ENCODE assay signal across 24 cellular contexts in the genomic region with DNA sequence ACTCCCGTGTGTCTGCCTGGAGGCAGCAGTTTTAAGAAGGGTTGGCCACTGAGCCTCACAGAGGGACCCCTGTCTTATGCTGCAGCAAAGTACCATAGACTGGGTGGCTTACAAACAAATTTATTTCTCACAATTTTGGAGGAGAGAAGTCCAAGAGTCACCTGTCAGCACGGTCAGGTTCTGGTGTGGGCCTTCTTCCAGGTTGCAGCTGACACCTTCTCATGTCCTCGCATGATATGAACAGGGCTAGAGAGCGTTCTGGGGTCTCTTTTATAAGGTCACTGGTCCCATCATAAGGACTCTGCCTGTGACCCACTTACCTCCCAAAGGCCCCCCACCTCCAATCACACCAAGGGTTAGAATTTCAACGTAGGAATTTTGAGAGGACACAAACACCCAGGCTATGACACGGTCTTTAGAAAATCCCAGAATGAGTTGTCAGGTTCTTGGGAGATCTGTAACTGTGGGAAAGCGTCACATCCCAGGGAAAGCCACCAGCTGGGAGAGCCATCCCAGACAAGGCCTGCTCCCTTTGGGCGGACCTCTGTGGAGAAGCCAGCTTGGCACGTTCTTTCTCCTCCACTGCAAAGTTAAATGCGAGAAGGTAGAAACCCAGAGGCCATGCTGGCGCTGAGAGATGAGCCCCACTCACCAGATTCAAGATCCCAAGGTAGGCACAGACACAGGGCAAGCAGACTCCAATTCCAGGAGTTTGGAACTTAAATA. TPM values are rescaled to one million over a fixed set of nuclear protein-coding genes. Genes with fewer than 3 reads are reported as not detected.
"Had no signal": no experiment of that assay in that cellular context is flagged by ENCODE, and none has a peak within 500 bp of the region (broad histone marks: within the 10 kb centered on the region; RNA-seq: fewer than 3 reads in every experiment).

A gene with protein sequence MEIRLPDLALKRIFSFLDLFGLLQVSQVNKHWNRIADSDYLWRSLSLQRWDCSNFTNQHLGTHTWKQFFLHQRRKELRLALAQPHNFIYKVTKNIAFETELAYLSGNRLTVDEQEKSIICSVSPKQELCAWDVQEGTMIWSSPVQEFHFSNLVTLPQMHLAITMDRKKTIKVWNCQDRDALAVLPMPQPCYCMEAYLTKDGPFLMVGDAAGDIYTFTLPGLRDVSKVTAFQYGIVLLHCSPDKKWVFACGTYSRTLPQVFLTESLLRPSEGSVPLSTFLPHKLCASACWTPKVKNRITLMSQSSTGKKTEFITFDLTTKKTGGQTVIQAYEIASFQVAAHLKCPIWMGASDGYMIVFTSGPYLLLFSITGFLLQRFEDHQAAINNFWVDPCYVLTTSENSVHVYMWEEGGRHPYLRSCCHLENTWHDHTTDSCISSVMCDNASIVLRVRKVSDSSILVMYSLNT (plus strand): TSS at position 569 of the 726 bp plus-strand sequence. CDS start 549 bp downstream, outside the sequence.

- H3K9me3 ChIP-seq: tibial artery had no signal

- DNase-seq: activated B cell treated with CpG ODN at 0.5 μM for 24 hours; activated CD4-positive, alpha-beta memory T cell treated with anti-CD3 and anti-CD28 coated beads for 36 hours; activated CD4-positive, alpha-beta T cell treated with anti-CD3 and anti-CD28 coated beads for 36 hours; activated naive CD4-positive, alpha-beta T cell treated with Interleukin-2 at 50 U/mL for 16 hours; activated naive CD8-positive, alpha-beta T cell treated with anti-CD3 and anti-CD28 coated beads, Interleukin-2, amount 10 ng/mL, durations not matched to agents 7 days and 5 days; activated T-cell treated with anti-CD3 and anti-CD28 coated beads, Interleukin-2, amount 50 U/mL, for 48 hours; amniotic stem cell; effector CD4-positive, alpha-beta T cell; foreskin keratinocyte; left ventricle myocardium superior; mammary epithelial cell; naive thymus-derived CD8-positive, alpha-beta T cell; small intestine; stimulated activated CD4-positive, alpha-beta T cell treated with anti-CD3 and anti-CD28 coated beads, Interleukin-2, amount 100 ng/mL, for 24 hours; stimulated activated naive CD8-positive, alpha-beta T cell treated with anti-CD3 and anti-CD28 coated beads, Interleukin-15, amount 100 ng/mL, for 72 hours; T1000; tibial artery had no signal

- H3K27me3 Mint-ChIP-seq: activated B cell treated with CpG ODN at 0.5 μM for 24 hours; activated CD4-positive, alpha-beta memory T cell treated with anti-CD3 and anti-CD28 coated beads for 36 hours; activated CD4-positive, alpha-beta T cell treated with anti-CD3 and anti-CD28 coated beads for 36 hours; dendritic cell treated with granulocyte-macrophage colony-stimulating factor and Interleukin-4, amounts not matched to agents 40 ng/mL and 50 ng/mL, for 4 days; naive thymus-derived CD8-positive, alpha-beta T cell; stimulated activated naive CD8-positive, alpha-beta T cell treated with anti-CD3 and anti-CD28 coated beads, Interleukin-15, amount 100 ng/mL, for 72 hours had no signal

- H3K27ac ChIP-seq: foreskin keratinocyte, tibial artery had no signal

- H3K36me3 ChIP-seq: tibial artery had no signal

- FAIRE-seq: small intestine had no signal

- H3K4me1 ChIP-seq: foreskin keratinocyte, tibial artery had no signal

- H3K4me1 Mint-ChIP-seq: activated B cell treated with CpG ODN at 0.5 μM for 24 hours; activated CD4-positive, alpha-beta T cell treated with anti-CD3 and anti-CD28 coated beads for 36 hours; activated naive CD8-positive, alpha-beta T cell treated with anti-CD3 and anti-CD28 coated beads, Interleukin-2, amount 10 ng/mL, durations not matched to agents 7 days and 5 days; naive thymus-derived CD8-positive, alpha-beta T cell; stimulated activated effector memory CD8-positive, alpha-beta T cell treated with anti-CD3 and anti-CD28 coated beads, Interleukin-12 subunit alpha, Interleukin-12 subunit beta, amount 100 ng/mL, for 72 hours; stimulated activated naive CD8-positive, alpha-beta T cell treated with anti-CD3 and anti-CD28 coated beads, Interleukin-15, amount 100 ng/mL, for 72 hours had no signal

- H3K36me3 Mint-ChIP-seq: activated CD4-positive, alpha-beta memory T cell treated with anti-CD3 and anti-CD28 coated beads for 36 hours; activated naive CD8-positive, alpha-beta T cell treated with anti-CD3 and anti-CD28 coated beads, Interleukin-2, amount 10 ng/mL, durations not matched to agents 7 days and 5 days; mesothelial cell of epicardium; naive thymus-derived CD8-positive, alpha-beta T cell; stimulated activated effector memory CD8-positive, alpha-beta T cell treated with anti-CD3 and anti-CD28 coated beads, Interleukin-12 subunit alpha, Interleukin-12 subunit beta, amount 100 ng/mL, for 72 hours had no signal

- H3K9me3 Mint-ChIP-seq: activated B cell treated with CpG ODN at 0.5 μM for 24 hours; activated CD4-positive, alpha-beta memory T cell treated with anti-CD3 and anti-CD28 coated beads for 36 hours; activated naive CD8-positive, alpha-beta T cell treated with anti-CD3 and anti-CD28 coated beads, Interleukin-2, amount 10 ng/mL, durations not matched to agents 7 days and 5 days; dendritic cell treated with granulocyte-macrophage colony-stimulating factor and Interleukin-4, amounts not matched to agents 40 ng/mL and 50 ng/mL, for 4 days; mesothelial cell of epicardium; naive thymus-derived CD8-positive, alpha-beta T cell; stimulated activated effector memory CD8-positive, alpha-beta T cell treated with anti-CD3 and anti-CD28 coated beads, Interleukin-12 subunit alpha, Interleukin-12 subunit beta, amount 100 ng/mL, for 72 hours; stimulated activated naive CD8-positive, alpha-beta T cell treated with anti-CD3 and anti-CD28 coated beads, Interleukin-15, amount 100 ng/mL, for 72 hours had no signal

- H3K4me3 ChIP-seq: tibial artery had no signal

- H3K27ac Mint-ChIP-seq: activated B cell treated with CpG ODN at 0.5 μM for 24 hours; activated CD4-positive, alpha-beta memory T cell treated with anti-CD3 and anti-CD28 coated beads for 36 hours; activated CD4-positive, alpha-beta T cell treated with anti-CD3 and anti-CD28 coated beads for 36 hours; activated naive CD8-positive, alpha-beta T cell treated with anti-CD3 and anti-CD28 coated beads, Interleukin-2, amount 10 ng/mL, durations not matched to agents 7 days and 5 days; dendritic cell treated with granulocyte-macrophage colony-stimulating factor and Interleukin-4, amounts not matched to agents 40 ng/mL and 50 ng/mL, for 4 days; mesothelial cell of epicardium; stimulated activated effector memory CD8-positive, alpha-beta T cell treated with anti-CD3 and anti-CD28 coated beads, Interleukin-12 subunit alpha, Interleukin-12 subunit beta, amount 100 ng/mL, for 72 hours had no signal

- H3K4me3 Mint-ChIP-seq: activated B cell treated with CpG ODN at 0.5 μM for 24 hours; activated CD4-positive, alpha-beta memory T cell treated with anti-CD3 and anti-CD28 coated beads for 36 hours; activated CD4-positive, alpha-beta T cell treated with anti-CD3 and anti-CD28 coated beads for 36 hours; activated naive CD8-positive, alpha-beta T cell treated with anti-CD3 and anti-CD28 coated beads, Interleukin-2, amount 10 ng/mL, durations not matched to agents 7 days and 5 days; dendritic cell treated with granulocyte-macrophage colony-stimulating factor and Interleukin-4, amounts not matched to agents 40 ng/mL and 50 ng/mL, for 4 days; mesothelial cell of epicardium; naive thymus-derived CD8-positive, alpha-beta T cell; stimulated activated effector memory CD8-positive, alpha-beta T cell treated with anti-CD3 and anti-CD28 coated beads, Interleukin-12 subunit alpha, Interleukin-12 subunit beta, amount 100 ng/mL, for 72 hours; stimulated activated naive CD8-positive, alpha-beta T cell treated with anti-CD3 and anti-CD28 coated beads, Interleukin-15, amount 100 ng/mL, for 72 hours had no signal

- H3K27me3 ChIP-seq: tibial artery had no signal

RNA-seq across cellular contexts. Expression of the gene that starts here (rescaled TPM):
- total RNA-seq: activated B cell treated with CpG ODN at 0.5 μM for 24 hours; activated CD4-positive, alpha-beta memory T cell treated with anti-CD3 and anti-CD28 coated beads for 36 hours; activated naive CD8-positive, alpha-beta T cell treated with anti-CD3 and anti-CD28 coated beads, Interleukin-2, amount 10 ng/mL, durations not matched to agents 7 days and 5 days; cardiac septum; chondrocyte; foreskin keratinocyte; glomerular endothelial cell; left ventricle myocardium superior; mammary epithelial cell; naive thymus-derived CD8-positive, alpha-beta T cell; T-helper 1 cell treated with Interleukin-12 subunit alpha and Interleukin-12 subunit beta and Interleukin-4 antibody, amounts not matched to agents 30 ng/mL and 1 ng/mL, for 36 hours had no signal
